Comparison of ENCODE assay signal across 11 cellular contexts in the genomic region with DNA sequence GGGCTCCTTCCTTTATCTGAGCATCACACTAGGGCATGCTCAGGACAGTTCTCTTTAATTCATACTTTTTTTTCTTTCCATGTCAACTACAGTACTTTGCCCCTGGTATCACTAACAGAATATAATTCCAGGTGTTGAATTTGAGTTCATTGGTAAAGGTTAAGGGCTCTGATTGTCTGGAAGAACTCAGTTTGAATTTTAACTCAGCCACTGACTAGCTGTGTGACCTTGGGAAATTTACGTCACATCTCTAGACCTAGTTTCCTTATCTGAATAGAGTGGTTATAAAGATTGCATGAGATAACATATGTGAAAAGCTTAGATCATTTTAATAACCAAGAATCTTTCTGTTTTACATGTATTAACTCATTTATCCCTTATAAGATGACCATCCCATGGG. TPM values are rescaled to one million over a fixed set of nuclear protein-coding genes. Genes with fewer than 3 reads are reported as not detected.
A peak's percentile ranks its signal among the peaks of the same experiment; 100 is the strongest.
DNase-seq lines count a peak whose midpoint lies in the region; ATAC-seq and TF ChIP-seq lines count a peak whose summit lies in the region.
"Had no signal": no experiment of that assay in that cellular context is flagged by ENCODE, and none has a peak within 500 bp of the region (broad histone marks: within the 10 kb centered on the region; RNA-seq: fewer than 3 reads in every experiment).

No MANE protein-coding gene starts in this region.

- no peak for DNase-seq in MCF 10A (ENCODE audit: unreplicated experiment)
- DNase-seq in breast epithelium (ENCODE audit: low spot score in 2 of 2), result no peak
- DNase-seq in type B pancreatic cell (ENCODE audit: extremely low spot score, unreplicated experiment), result no peak
- no peak for DNase-seq in DMS153 treated with DMSO at 0.1 percent for 48 hours (lab: John Stamatoyannopoulos, UW; ENCODE audit: unreplicated experiment)
- DNase-seq in H4 (ENCODE audit: low spot score), result no peak
- no peak for DNase-seq in T-cell
- DNase-seq: MM.1S, SHP77 treated with DMSO at 0.1 percent for 48 hours had no signal

- POLR2A ChIA-PET in MCF 10A (lab: Yijun Ruan, JAX) (interaction anchor here (0.6 to 11.0 kb wide), 20 partner anchors 9 to 1409 kb away, joined by 3 to 197 read pairs (median 3); a partner anchor contains a TSS), T-cell (lab: Charles Lee) (no interaction called here)

- BruUV-seq in MCF 10A (replicated peaks; lab: Mats Ljungman, UMichigan), result no TSS peak

- CTCF ChIA-PET in MCF 10A (lab: Yijun Ruan, JAX), result interaction anchor here (0.6 to 2.9 kb wide), 8 partner anchors 9 to 133 kb away, joined by 3 to 12 read pairs (median 4); a partner anchor contains a TSS
- CTCF ChIA-PET in T-cell (lab: Charles Lee), result no interaction called here

- no peaks in the 10 kb centered on the region for H3K27me3 Mint-ChIP-seq in MCF 10A (ENCODE audit: insufficient read depth, unreplicated experiment)
- no peaks in the 10 kb centered on the region for H3K27me3 Mint-ChIP-seq in type B pancreatic cell
- H3K27me3 Mint-ChIP-seq in T-cell, result peaks cover 0 to 7% of the 10 kb centered on the region in 2 donors

- H3K27ac Mint-ChIP-seq in MCF 10A (ENCODE audit: low read depth, unreplicated experiment) (peak overlapping the region; percentile 54), type B pancreatic cell (peak overlapping the region; percentile 46), T-cell (no peak overlapping the region)

- no peak for TF ChIP-seq POLR2A in breast epithelium (IDR thresholded peaks at IDR 0.05)

- peaks cover 0 to 7% of the 10 kb centered on the region in 2 donors for H3K9me3 ChIP-seq in breast epithelium
- H3K9me3 ChIP-seq: testis had no signal

- no peaks in the 10 kb centered on the region for H3K27me3 ChIP-seq in breast epithelium
- H3K27me3 ChIP-seq: testis had no signal

- H3K27ac ChIP-seq in breast epithelium (no peak overlapping the region), VCaP (peak overlapping the region; percentile 91)
- H3K27ac ChIP-seq: testis had no signal

- H3K4me3 ChIP-seq in breast epithelium, result no peak overlapping the region
- H3K4me3 ChIP-seq: testis had no signal

- H3K9me3 Mint-ChIP-seq in MCF 10A (ENCODE audit: unreplicated experiment) (no peaks in the 10 kb centered on the region), type B pancreatic cell (no peaks in the 10 kb centered on the region), T-cell (peaks cover 0 to 2% (median 0%) of the 10 kb centered on the region in 3 donors)

- TF ChIP-seq CTCF in MCF 10A (IDR thresholded peaks at IDR 0.05; ENCODE audit: unreplicated experiment), result no peak
- TF ChIP-seq CTCF in breast epithelium (IDR thresholded peaks at IDR 0.05), result no peak
- TF ChIP-seq CTCF in VCaP (conservative IDR thresholded peaks at IDR 0.05), result no peak
- no peak for TF ChIP-seq CTCF in type B pancreatic cell (conservative IDR thresholded peaks at IDR 0.05)

- H3K4me3 Mint-ChIP-seq in MCF 10A (ENCODE audit: unreplicated experiment) (no peak overlapping the region), type B pancreatic cell (no peak overlapping the region), T-cell (no peak overlapping the region)

- H3K4me1 Mint-ChIP-seq in MCF 10A (ENCODE audit: insufficient read depth, unreplicated experiment), result peaks cover 34% of the 10 kb centered on the region
- peaks cover 18% of the 10 kb centered on the region for H3K4me1 Mint-ChIP-seq in type B pancreatic cell (ENCODE audit: unreplicated experiment)
- no peaks in the 10 kb centered on the region for H3K4me1 Mint-ChIP-seq in T-cell

- no peaks in the 10 kb centered on the region for H3K4me1 ChIP-seq in breast epithelium

- no peaks in the 10 kb centered on the region for H3K36me3 Mint-ChIP-seq in MCF 10A (ENCODE audit: insufficient read depth, unreplicated experiment)
- H3K36me3 Mint-ChIP-seq in type B pancreatic cell, result no peaks in the 10 kb centered on the region
- no peaks in the 10 kb centered on the region for H3K36me3 Mint-ChIP-seq in T-cell

- intact Hi-C loops in MCF 10A (cut with micrococcal nuclease), result no loop called here
- intact Hi-C loops in breast epithelium (cut with DNase I; ENCODE audit: low total_unique reads), result no loop called here

- ATAC-seq in HG02840 (IDR thresholded peaks at IDR 0.05; ENCODE audit: low FRiP score, unreplicated experiment) (peak; percentile 23), T-cell (replicated peaks in 1 of 4) (no peak)

- no peaks in the 10 kb centered on the region for H3K36me3 ChIP-seq in breast epithelium

RNA-seq across cellular contexts. Expression of a gene that starts 15.9 kb away (rescaled TPM):
- total RNA-seq in MCF 10A (2022) (30.9 and 37.7 TPM in 2 replicates), breast epithelium (10 to 100 TPM; 10.2 to 19.8 (median 13.2) TPM), type B pancreatic cell (ENCODE audit: low replicate concordance) (11.8 and 12.3 TPM in 2 replicates), T-cell (under 1 TPM; 0.10 to 0.23 (median 0.14) TPM)
- total RNA-seq in H4 (2014; rRNA removed; shearing (Covaris generic)), result 3.0 and 4.5 TPM in 2 replicates

Comparison
In these comparisons a context has a peak if more than half of its experiments do, and no peak if none do; other contexts are left out.
1. H3K27ac Mint-ChIP-seq: peak in MCF 10A (single experiment) and type B pancreatic cell (single experiment); none in T-cell (0 of 2).